Comparison of ENCODE assay signal across 18 cellular contexts in the genomic region with DNA sequence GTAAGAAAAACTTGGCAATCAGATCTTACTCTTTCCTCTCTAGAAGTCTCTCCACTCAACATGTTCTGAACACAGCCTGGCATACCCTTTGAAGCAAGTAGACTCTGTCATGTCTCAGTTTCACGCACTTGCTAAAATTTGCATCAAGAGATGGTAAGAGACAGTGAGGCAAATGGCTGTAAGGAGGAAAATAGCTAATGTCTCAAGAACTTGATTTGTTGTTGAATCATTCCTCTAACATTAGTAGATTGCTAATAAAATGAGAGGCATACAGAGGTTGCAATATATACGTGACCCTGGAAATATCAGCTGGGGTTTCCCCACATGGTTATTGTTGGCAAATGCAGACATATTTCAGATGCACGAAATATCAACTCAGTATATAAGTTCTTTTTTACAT. TPM values are rescaled to one million over a fixed set of nuclear protein-coding genes. Genes with fewer than 3 reads are reported as not detected.
"Had no signal": no experiment of that assay in that cellular context is flagged by ENCODE, and none has a peak within 500 bp of the region (broad histone marks: within the 10 kb centered on the region; RNA-seq: fewer than 3 reads in every experiment).

No MANE protein-coding gene starts in this region.

- ATAC-seq: activated naive CD8-positive, alpha-beta T cell treated with anti-CD3 and anti-CD28 coated beads, Interleukin-2, amount 50 U/mL, for 24 hours; activated T-helper 17 cell treated with anti-CD3 and anti-CD28 coated beads, Interleukin-2, amount 50 U/mL, for 72 hours; foreskin keratinocyte; left ventricle myocardium superior; natural killer cell treated with Interleukin-12 subunit alpha and Interleukin-12 subunit beta and Interleukin-15 and Interleukin-18, amount 100 ng/mL, for 72 hours had no signal

- H3K9me3 Mint-ChIP-seq: stimulated activated naive CD8-positive, alpha-beta T cell treated with anti-CD3 and anti-CD28 coated beads, Interleukin-15, Interleukin-2, amounts not matched to agents 100 ng/mL and 50 ng/mL, for 24 hours had no signal

- DNase-seq: activated CD4-positive, CD25-positive, alpha-beta regulatory T cell treated with anti-CD3 and anti-CD28 coated beads, Interleukin-2, amount 50 U/mL, for 72 hours; activated naive CD4-positive, alpha-beta T cell treated with anti-CD3 and anti-CD28 coated beads for 36 hours; activated naive CD8-positive, alpha-beta T cell treated with anti-CD3 and anti-CD28 coated beads, Interleukin-2, amount 50 U/mL, for 24 hours; activated T-cell treated with anti-CD3 and anti-CD28 coated beads for 4 hours; foreskin keratinocyte; glutamatergic neuron; kidney glomerular epithelial cell; left ventricle myocardium superior; mesendoderm; small intestine; T-helper 1 cell; T1000; upper lobe of left lung had no signal

- H3K27ac Mint-ChIP-seq: activated naive CD4-positive, alpha-beta T cell treated with anti-CD3 and anti-CD28 coated beads for 36 hours; activated naive CD8-positive, alpha-beta T cell treated with anti-CD3 and anti-CD28 coated beads, Interleukin-2, amount 50 U/mL, for 24 hours; activated T-helper 17 cell treated with anti-CD3 and anti-CD28 coated beads, Interleukin-2, amount 50 U/mL, for 72 hours; natural killer cell treated with Interleukin-12 subunit alpha and Interleukin-12 subunit beta and Interleukin-15 and Interleukin-18, amount 100 ng/mL, for 72 hours; stimulated activated naive CD8-positive, alpha-beta T cell treated with anti-CD3 and anti-CD28 coated beads, Interleukin-15, Interleukin-2, amounts not matched to agents 100 ng/mL and 50 ng/mL, for 24 hours had no signal

- H3K27me3 Mint-ChIP-seq: natural killer cell treated with Interleukin-12 subunit alpha and Interleukin-12 subunit beta and Interleukin-15 and Interleukin-18, amount 100 ng/mL, for 72 hours; progenitor cell of endocrine pancreas had no signal

- H3K4me3 ChIP-seq: right atrium auricular region, upper lobe of left lung had no signal

- H3K9me3 ChIP-seq: upper lobe of left lung had no signal

- H3K27ac ChIP-seq: foreskin keratinocyte, right atrium auricular region, upper lobe of left lung had no signal

- H3K4me3 Mint-ChIP-seq: activated naive CD4-positive, alpha-beta T cell treated with anti-CD3 and anti-CD28 coated beads for 36 hours; activated naive CD8-positive, alpha-beta T cell treated with anti-CD3 and anti-CD28 coated beads, Interleukin-2, amount 50 U/mL, for 24 hours; activated T-helper 17 cell treated with anti-CD3 and anti-CD28 coated beads, Interleukin-2, amount 50 U/mL, for 72 hours; natural killer cell treated with Interleukin-12 subunit alpha and Interleukin-12 subunit beta and Interleukin-15 and Interleukin-18, amount 100 ng/mL, for 72 hours; stimulated activated naive CD8-positive, alpha-beta T cell treated with anti-CD3 and anti-CD28 coated beads, Interleukin-15, Interleukin-2, amounts not matched to agents 100 ng/mL and 50 ng/mL, for 24 hours had no signal

- H3K4me1 ChIP-seq: right atrium auricular region, upper lobe of left lung had no signal

- H3K4me1 Mint-ChIP-seq: activated naive CD8-positive, alpha-beta T cell treated with anti-CD3 and anti-CD28 coated beads, Interleukin-2, amount 50 U/mL, for 24 hours; activated T-helper 17 cell treated with anti-CD3 and anti-CD28 coated beads, Interleukin-2, amount 50 U/mL, for 72 hours had no signal

- H3K36me3 ChIP-seq: right atrium auricular region, upper lobe of left lung had no signal

- H3K27me3 ChIP-seq: foreskin keratinocyte, right atrium auricular region, upper lobe of left lung had no signal

- H3K36me3 Mint-ChIP-seq: natural killer cell treated with Interleukin-12 subunit alpha and Interleukin-12 subunit beta and Interleukin-15 and Interleukin-18, amount 100 ng/mL, for 72 hours had no signal

RNA-seq across cellular contexts. Expression of a gene that starts 27.4 kb away (rescaled TPM):
- total RNA-seq: activated naive CD4-positive, alpha-beta T cell treated with anti-CD3 and anti-CD28 coated beads for 36 hours; natural killer cell treated with Interleukin-12 subunit alpha and Interleukin-12 subunit beta and Interleukin-15 and Interleukin-18, amount 100 ng/mL, for 72 hours; progenitor cell of endocrine pancreas had no signal
